ENCODE assay signal across 8 cellular contexts in the genomic region with DNA sequence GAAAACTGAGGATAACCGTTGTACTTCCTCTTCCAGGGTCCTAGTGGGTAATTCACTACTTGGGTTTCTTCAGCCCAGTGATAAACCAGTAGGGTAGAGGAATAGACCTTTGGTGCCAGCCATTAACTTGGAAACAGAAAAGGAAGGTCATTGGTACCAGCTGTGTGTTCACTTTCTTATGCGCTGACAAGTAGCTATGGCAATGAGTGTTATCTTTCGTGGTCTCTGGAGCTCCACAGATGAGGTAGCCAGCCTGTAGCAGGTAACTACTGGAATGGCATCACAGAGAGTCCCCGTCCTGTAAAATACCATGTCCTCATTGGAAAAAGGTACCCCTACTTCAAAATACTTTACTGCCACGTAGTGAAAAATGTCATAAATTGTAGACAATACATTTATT. TPM values are rescaled to one million over a fixed set of nuclear protein-coding genes. Genes with fewer than 3 reads are reported as not detected.
A peak's percentile ranks its signal among the peaks of the same experiment; 100 is the strongest.
DNase-seq lines count a peak whose midpoint lies in the region; ATAC-seq lines count a peak whose summit lies in the region.

No MANE protein-coding gene starts in this region.

- H3K27me3 ChIP-seq in BLaER1 treated with 17β-estradiol and CSF1 and Interleukin-3, amounts not matched to agents 10 nM and 100 nM: no peaks in the 10 kb centered on the region

- peak overlapping the region; percentile 93 to 100 (median 99); a peak in 21 of 22 replicates for H3K9ac ChIP-seq in BLaER1 treated with 17β-estradiol and CSF1 and Interleukin-3, amounts not matched to agents 10 nM and 100 nM

- peak overlapping the region; percentile 38 for H3K27ac Mint-ChIP-seq in activated CD4-positive, alpha-beta memory T cell treated with anti-CD3 and anti-CD28 coated beads for 36 hours

- peak overlapping the region; percentile 80 for H3K4me3 Mint-ChIP-seq in activated CD4-positive, alpha-beta memory T cell treated with anti-CD3 and anti-CD28 coated beads for 36 hours

- POLR2A ChIA-PET in activated CD4-positive, alpha-beta memory T cell treated with anti-CD3 and anti-CD28 coated beads for 36 hours (lab: Charles Lee): interaction anchor here (0.6 to 2.4 kb wide), 5 partner anchors 9 to 267 kb away, joined by 3 to 5 read pairs (median 4); no protein-coding TSS in a partner anchor

- H3K4me2 ChIP-seq in BLaER1 treated with 17β-estradiol and CSF1 and Interleukin-3, amounts not matched to agents 10 nM and 100 nM: peak overlapping the region; percentile 80 to 96 (median 88)

- H3K9me3 ChIP-seq in BLaER1 treated with 17β-estradiol and CSF1 and Interleukin-3, amounts not matched to agents 10 nM and 100 nM (replicated peaks in 1 of 11): peaks cover 0 to 5% (median 0%) of the 10 kb centered on the region in 11 experiments; a peak in 4 of 22 replicates

- peak; percentile 45 for DNase-seq in activated CD4-positive, alpha-beta memory T cell treated with anti-CD3 and anti-CD28 coated beads for 36 hours
- peak; percentile 37 for DNase-seq in kidney tubule cell (ENCODE audit: low spot score)
- no peak for DNase-seq in midbrain (lab: John Stamatoyannopoulos, UW)
- DNase-seq in DMS153 (lab: John Stamatoyannopoulos, UW): no peak

- H3K27ac ChIP-seq in BLaER1 treated with 17β-estradiol and CSF1 and Interleukin-3, amounts not matched to agents 10 nM and 100 nM: peak overlapping the region in 9 of 11 experiments; percentile 99 to 100 (median 100); a peak in 19 of 22 replicates

- peaks cover 0 to 43% (median 27%) of the 10 kb centered on the region in 11 experiments; a peak in 19 of 22 replicates for H3K36me3 ChIP-seq in BLaER1 treated with 17β-estradiol and CSF1 and Interleukin-3, amounts not matched to agents 10 nM and 100 nM

- peaks cover 46% of the 10 kb centered on the region for H3K4me1 Mint-ChIP-seq in activated CD4-positive, alpha-beta memory T cell treated with anti-CD3 and anti-CD28 coated beads for 36 hours (ENCODE audit: low read depth)

- intact Hi-C loops in activated CD4-positive, alpha-beta memory T cell treated with anti-CD3 and anti-CD28 coated beads for 36 hours (cut with micrococcal nuclease): loop anchor here (2.0 to 10.0 kb wide), 3 partner anchors 16 to 960 kb away; a partner anchor contains a TSS

- peak; percentile 18 for ATAC-seq in HG02973 (IDR thresholded peaks at IDR 0.05; ENCODE audit: unreplicated experiment)
- ATAC-seq in GM18873 (IDR thresholded peaks at IDR 0.05; ENCODE audit: low FRiP score, unreplicated experiment): no peak
- no peak for ATAC-seq in HG03159 (IDR thresholded peaks at IDR 0.05; ENCODE audit: unreplicated experiment)

- peaks cover 33% of the 10 kb centered on the region for H3K36me3 Mint-ChIP-seq in activated CD4-positive, alpha-beta memory T cell treated with anti-CD3 and anti-CD28 coated beads for 36 hours

- no peaks in the 10 kb centered on the region for H3K27me3 Mint-ChIP-seq in activated CD4-positive, alpha-beta memory T cell treated with anti-CD3 and anti-CD28 coated beads for 36 hours

- peaks cover 51 to 71% (median 64%) of the 10 kb centered on the region in 11 experiments; a peak in 20 of 22 replicates for H4K20me1 ChIP-seq in BLaER1 treated with 17β-estradiol and CSF1 and Interleukin-3, amounts not matched to agents 10 nM and 100 nM

- H3K9me3 Mint-ChIP-seq in activated CD4-positive, alpha-beta memory T cell treated with anti-CD3 and anti-CD28 coated beads for 36 hours: no peaks in the 10 kb centered on the region

- H3K4me1 ChIP-seq in BLaER1 treated with 17β-estradiol and CSF1 and Interleukin-3, amounts not matched to agents 10 nM and 100 nM: peaks cover 60 to 70% (median 64%) of the 10 kb centered on the region in 10 experiments

- peak overlapping the region; percentile 83 to 100 (median 98); a peak in 19 of 20 replicates for H3K4me3 ChIP-seq in BLaER1 treated with 17β-estradiol and CSF1 and Interleukin-3, amounts not matched to agents 10 nM and 100 nM

- CTCF ChIA-PET in activated CD4-positive, alpha-beta memory T cell treated with anti-CD3 and anti-CD28 coated beads for 36 hours (lab: Charles Lee): interaction anchor here (0.7 to 2.1 kb wide), 6 partner anchors 57 to 267 kb away, joined by 3 to 8 read pairs (median 4); no protein-coding TSS in a partner anchor

RNA-seq across cellular contexts. Expression of a gene that starts 2.3 kb away (rescaled TPM):
- total RNA-seq in activated CD4-positive, alpha-beta memory T cell treated with anti-CD3 and anti-CD28 coated beads for 36 hours: 10 to 100 TPM; 59.5 to 62.9 TPM

Comparison
In these comparisons a context has a peak if more than half of its experiments do, and no peak if none do; other contexts are left out.
1. DNase-seq: peak in activated CD4-positive, alpha-beta memory T cell treated with anti-CD3 and anti-CD28 coated beads for 36 hours (single experiment) and kidney tubule cell (single experiment); none in midbrain (single experiment) and DMS153 (single experiment).